7 cellular contexts compared by ENCODE assay signal in the genomic region with DNA sequence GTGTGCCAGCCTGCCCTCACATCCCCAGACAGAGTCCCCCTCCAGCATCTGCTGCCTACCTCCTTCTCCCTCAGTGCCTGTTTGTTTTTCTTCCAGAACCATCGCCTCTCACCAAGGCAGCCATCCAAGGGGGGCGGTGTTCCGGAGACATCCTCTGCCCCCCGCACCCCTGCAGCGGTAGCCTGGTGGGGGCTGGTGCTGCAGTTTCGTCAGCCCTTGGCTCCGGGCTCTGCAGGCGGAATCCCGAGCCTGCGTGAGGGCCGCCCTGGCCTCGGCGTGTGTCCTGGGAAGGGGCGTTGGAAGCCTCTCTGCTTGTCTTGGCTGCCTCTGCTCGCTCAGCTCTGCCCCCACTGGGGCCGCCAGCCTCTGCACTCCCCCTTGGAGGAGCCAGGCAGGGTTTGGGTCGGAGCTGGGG.
A peak's percentile ranks its signal among the peaks of the same experiment; 100 is the strongest.
DNase-seq lines count a peak whose midpoint lies in the region; ATAC-seq and TF ChIP-seq lines count a peak whose summit lies in the region.

No MANE protein-coding gene starts in this region.

- H3K27ac ChIP-seq in IMR-90 (ENCODE audit: insufficient read depth, low read length) = peak overlapping the region; percentile 84
- H3K27ac ChIP-seq in colonic mucosa = no peak overlapping the region
- H3K27ac ChIP-seq in upper lobe of right lung = no peak overlapping the region

- peak overlapping the region; percentile 83 for H3K14ac ChIP-seq in IMR-90 (replicated peaks; ENCODE audit: low read depth, low read length)

- intact Hi-C loops in IMR-90 (cut with micrococcal nuclease) = loop anchor here (5.0 kb wide), 1 partner anchor 41 kb away; no protein-coding TSS in a partner anchor
- intact Hi-C loops in colonic mucosa (cut with DNase I) = no loop called here
- intact Hi-C loops in upper lobe of right lung (cut with DNase I) = no loop called here

- dilution Hi-C loops in IMR-90 (cut with HindIII; ENCODE audit: low sequenced_read_pairs, unreplicated experiment) = no loop called here

- H3K4me3 ChIP-seq in IMR-90 (ENCODE audit: insufficient read depth, low read depth, low read length) (no peak overlapping the region), colonic mucosa (no peak overlapping the region), upper lobe of right lung (no peak overlapping the region)

- ATAC-seq in IMR-90 (ENCODE audit: low read depth) = peak; percentile 67
- peak; percentile 48 for ATAC-seq in upper lobe of right lung
- no peak for ATAC-seq in GM18519 (IDR thresholded peaks at IDR 0.05; ENCODE audit: low FRiP score, unreplicated experiment)

- H3K18ac ChIP-seq in IMR-90 (ENCODE audit: low read depth, low read length) = no peak overlapping the region; the same call in 1 of the 2 replicates

- H3K56ac ChIP-seq in IMR-90 (ENCODE audit: extremely low read depth, insufficient read depth, low read length) = peak overlapping the region; percentile 19; the same call in 1 of the 2 replicates

- H3K36me3 ChIP-seq in IMR-90 (ENCODE audit: control insufficient read depth, insufficient read depth, low read length) = no peaks in the 10 kb centered on the region
- no peaks in the 10 kb centered on the region for H3K36me3 ChIP-seq in colonic mucosa
- no peaks in the 10 kb centered on the region for H3K36me3 ChIP-seq in upper lobe of right lung

- H2AK5ac ChIP-seq in IMR-90 (ENCODE audit: low read depth, low read length) = peak overlapping the region; percentile 96

- H4K8ac ChIP-seq in IMR-90 (ENCODE audit: low read depth in 2 of 2, low read length in 2 of 2) = peak overlapping the region; percentile 74 to 83; a peak in 3 of 4 replicates

- H3K23ac ChIP-seq in IMR-90 (ENCODE audit: low read depth, low read length) = peak overlapping the region; percentile 77; the same call in 1 of the 2 replicates

- peak overlapping the region; percentile 89 for H2AFZ ChIP-seq in IMR-90 (replicated peaks; ENCODE audit: low read length, poor library complexity)

- no peak; the same call in 1 of the 2 replicates for TF ChIP-seq POLR2A in IMR-90 (IDR thresholded peaks at IDR 0.05; ENCODE audit: low read depth, low read length)

- peaks cover 18% of the 10 kb centered on the region for H4K20me1 ChIP-seq in IMR-90 (ENCODE audit: insufficient read depth, low read length)

- no peak overlapping the region for H4K5ac ChIP-seq in IMR-90 (ENCODE audit: low read depth, low read length)

- H3K4me1 ChIP-seq in IMR-90 (ENCODE audit: control insufficient read depth, insufficient read depth, low read length) = peaks cover 35% of the 10 kb centered on the region
- no peaks in the 10 kb centered on the region for H3K4me1 ChIP-seq in colonic mucosa
- peaks cover 24% of the 10 kb centered on the region for H3K4me1 ChIP-seq in upper lobe of right lung

- BruUV-seq in IMR-90 (replicated peaks; lab: Mats Ljungman, UMichigan) = no TSS peak

- peak overlapping the region; percentile 96; the same call in 1 of the 3 replicates for H2BK15ac ChIP-seq in IMR-90 (ENCODE audit: low read depth, low read length)

- H2AK9ac ChIP-seq in IMR-90 (replicated peaks; ENCODE audit: low read depth, low read length, poor library complexity) = peak overlapping the region; percentile 98

- in situ Hi-C loops in IMR-90 (cut with MboI; ENCODE audit: low sequenced_read_pairs) = no loop called here

- peak overlapping the region; percentile 95 for H3K4ac ChIP-seq in IMR-90 (ENCODE audit: low read depth, low read length)

- peaks cover 23% of the 10 kb centered on the region for H3K9me1 ChIP-seq in IMR-90 (ENCODE audit: insufficient read depth, low read length)

- POLR2A ChIA-PET in IMR-90 (lab: Charles Lee; ENCODE audit: unreplicated experiment) = no interaction called here

- peaks cover 37 to 86% of the 10 kb centered on the region in 2 experiments for H3K79me1 ChIP-seq in IMR-90 (ENCODE audit: low read depth in 1 of 2, low read length in 2 of 2)

- CTCF ChIA-PET in IMR-90 (lab: Yijun Ruan, JAX) = interaction anchor here (1.3 kb wide), 1 partner anchor 65 kb away, joined by 4 read pairs; no protein-coding TSS in a partner anchor

- H2BK20ac ChIP-seq in IMR-90 (ENCODE audit: low read depth, low read length) = peak overlapping the region; percentile 89

- H3K9me3 ChIP-seq in IMR-90 (ENCODE audit: control insufficient read depth, insufficient read depth, low read length) = no peaks in the 10 kb centered on the region
- H3K9me3 ChIP-seq in colonic mucosa = no peaks in the 10 kb centered on the region
- H3K9me3 ChIP-seq in upper lobe of right lung = no peaks in the 10 kb centered on the region

- no peaks in the 10 kb centered on the region for H3K27me3 ChIP-seq in IMR-90 (ENCODE audit: control insufficient read depth, insufficient read depth, low read length)
- peaks cover 15% of the 10 kb centered on the region for H3K27me3 ChIP-seq in colonic mucosa
- H3K27me3 ChIP-seq in upper lobe of right lung = peaks cover 21% of the 10 kb centered on the region

- peak overlapping the region; percentile 96 for H4K91ac ChIP-seq in IMR-90 (ENCODE audit: insufficient read depth, low read depth, low read length)

- peak overlapping the region; percentile 36; the same call in 1 of the 2 replicates for H3K9ac ChIP-seq in IMR-90 (ENCODE audit: low read depth, low read length)
- H3K9ac ChIP-seq in colonic mucosa (ENCODE audit: low read depth in 2 of 2, low read length in 2 of 2) = no peak overlapping the region

- peak; percentile 37 for TF ChIP-seq RAD21 in IMR-90 (IDR thresholded peaks at IDR 0.05; ENCODE audit: low read length)

- DNase-seq in IMR-90 (peak; percentile 95), colonic mucosa (peak; percentile 61), left kidney (ENCODE audit: low read depth, low spot score) (peak; percentile 88), upper lobe of right lung (peak; percentile 76), SKM-1 (lab: John Stamatoyannopoulos, UW; ENCODE audit: unreplicated experiment) (no peak), putamen (ENCODE audit: low spot score) (no peak)

- peak overlapping the region; percentile 77 for H2BK5ac ChIP-seq in IMR-90 (ENCODE audit: low read depth, low read length, poor library complexity, severe bottlenecking)

- peak; percentile 37 for TF ChIP-seq CTCF in IMR-90 (conservative IDR thresholded peaks at IDR 0.05; ENCODE audit: low read depth, low read length)
- no peak for TF ChIP-seq CTCF in colonic mucosa (IDR thresholded peaks at IDR 0.05)
- TF ChIP-seq CTCF in upper lobe of right lung (IDR thresholded peaks at IDR 0.05) = no peak

- H2BK120ac ChIP-seq in IMR-90 (ENCODE audit: low read depth, low read length) = peak overlapping the region; percentile 91

- WGBS in IMR-90 (ENCODE audit: extremely low coverage in 2 of 2, insufficient read length in 1 of 2), 2 experiments = 0% methylated on average over 7 of the region's 17 CpGs; no CpG with 5 or more reads in 1 of the 2 experiments

- H3K4me2 ChIP-seq in IMR-90 (ENCODE audit: low read depth, low read length) = peak overlapping the region; percentile 22; the same call in 1 of the 2 replicates

TF ChIP-seq in IMR-90, 13 proteins besides CTCF, POLR2A, EP300 and RAD21:
- TF ChIP-seq CEBPB (IDR thresholded peaks at IDR 0.05; ENCODE audit: low read depth, low read length) = peak; percentile 88
- TF ChIP-seq CHD1 (IDR thresholded peaks at IDR 0.05; ENCODE audit: low read depth, low read length) = 0 out of 2 replicates have a peak, but pooled peaks have one; percentile 37
- TF ChIP-seq MAZ (IDR thresholded peaks at IDR 0.05; ENCODE audit: borderline replicate concordance, low read depth, low read length) = peak; percentile 98
- TF ChIP-seq RCOR1 (IDR thresholded peaks at IDR 0.05; ENCODE audit: insufficient replicate concordance, low read length) = no peak
- peak; percentile 43 for TF ChIP-seq SMC3 (IDR thresholded peaks at IDR 0.05; ENCODE audit: low read depth, low read length)
- no peak for TF ChIP-seq MAFK (IDR thresholded peaks at IDR 0.05; ENCODE audit: low read depth, low read length)
- TF ChIP-seq BHLHE40 (IDR thresholded peaks at IDR 0.05; ENCODE audit: low read depth, low read length) = peak; percentile 56
- 0 out of 2 replicates have a peak, but pooled peaks have one; percentile 24 for TF ChIP-seq MXI1 (IDR thresholded peaks at IDR 0.05; ENCODE audit: borderline replicate concordance, low read depth, low read length)

Comparison
In these comparisons a context has a peak if more than half of its experiments do, and no peak if none do; other contexts are left out.
1. DNase-seq: peak in IMR-90 (single experiment), colonic mucosa (single experiment), left kidney (single experiment) and upper lobe of right lung (single experiment); none in SKM-1 (single experiment) and putamen (single experiment).